33 cellular contexts compared by ENCODE assay signal in genomic region chr20:44029848-44030230, GRCh38.
A peak's percentile ranks its signal among the peaks of the same experiment; 100 is the strongest.
DNase-seq lines count a peak whose midpoint lies in the region; ATAC-seq lines count a peak whose summit lies in the region.
"Had no signal": no experiment of that assay in that cellular context is flagged by ENCODE, and none has a peak within 500 bp of the region (broad histone marks: within the 10 kb centered on the region; RNA-seq: fewer than 3 reads in every experiment).

No MANE protein-coding gene starts in this region.

- no peak for ATAC-seq in activated CD8-positive, alpha-beta memory T cell treated with anti-CD3 and anti-CD28 coated beads, Interleukin-2, amount 10 ng/mL, durations not matched to agents 7 days and 5 days
- ATAC-seq in HG03520 (IDR thresholded peaks at IDR 0.05; ENCODE audit: unreplicated experiment), result no peak
- ATAC-seq: psoas muscle had no signal

- peaks cover 12% of the 10 kb centered on the region for H3K9me3 Mint-ChIP-seq in T-helper 2 cell treated with Interferon-gamma antibody and Interleukin-4, amounts not matched to agents 5 μg/mL and 100 μg/mL, for 36 hours
- H3K9me3 Mint-ChIP-seq in activated CD8-positive, alpha-beta memory T cell treated with anti-CD3 and anti-CD28 coated beads, Interleukin-2, amount 10 ng/mL, durations not matched to agents 7 days and 5 days (ENCODE audit: low read depth), result no peaks in the 10 kb centered on the region
- H3K9me3 Mint-ChIP-seq: H9 had no signal

- peaks cover 6 to 37% (median 26%) of the 10 kb centered on the region in 10 experiments; a peak in 19 of 20 replicates for H3K4me1 ChIP-seq in BLaER1 treated with 17β-estradiol and CSF1 and Interleukin-3, amounts not matched to agents 10 nM and 100 nM
- H3K4me1 ChIP-seq: esophagus muscularis mucosa, Peyer's patch, psoas muscle, sigmoid colon, upper lobe of left lung had no signal

- peaks cover 62% of the 10 kb centered on the region for H3K4me1 Mint-ChIP-seq in T-helper 2 cell treated with Interferon-gamma antibody and Interleukin-4, amounts not matched to agents 5 μg/mL and 100 μg/mL, for 36 hours (ENCODE audit: low read depth)
- H3K4me1 Mint-ChIP-seq in activated CD8-positive, alpha-beta memory T cell treated with anti-CD3 and anti-CD28 coated beads, Interleukin-2, amount 10 ng/mL, durations not matched to agents 7 days and 5 days, result peaks cover 63% of the 10 kb centered on the region

- no peak overlapping the region for H3K4me3 ChIP-seq in BLaER1 treated with 17β-estradiol and CSF1 and Interleukin-3, amounts not matched to agents 10 nM and 100 nM
- H3K4me3 ChIP-seq: esophagus muscularis mucosa, Peyer's patch, psoas muscle, sigmoid colon, upper lobe of left lung had no signal

- no peak for DNase-seq in T-helper 2 cell treated with Interferon-gamma antibody and Interleukin-4, amounts not matched to agents 5 μg/mL and 100 μg/mL, for 36 hours (ENCODE audit: low spot score)
- DNase-seq in T-helper 2 cell (no peak), mesenteric fat pad (ENCODE audit: low spot score) (peak; percentile 74), NCI-H82 (lab: John Stamatoyannopoulos, UW) (no peak), NCI-H146 (lab: John Stamatoyannopoulos, UW) (no peak)
- peak; percentile 36 for DNase-seq in activated CD8-positive, alpha-beta memory T cell treated with anti-CD3 and anti-CD28 coated beads, Interleukin-2, amount 10 ng/mL, durations not matched to agents 7 days and 5 days
- DNase-seq: 8988T; activated CD4-positive, CD25-positive, alpha-beta regulatory T cell; activated effector memory CD4-positive, alpha-beta T cell treated with Interleukin-2 at 50 U/mL for 16 hours; caudate nucleus; foreskin fibroblast; GF-D8; H9; KBM-7; kidney; midbrain; naive B cell; NCI-H1417; NCI-H2081; NCI-H2227 treated with DMSO at 0.1 percent for 48 hours; occipital lobe; psoas muscle; sigmoid colon; stimulated activated CD4-positive, alpha-beta T cell treated with anti-CD3 and anti-CD28 coated beads, Interleukin-12 subunit alpha, Interleukin-12 subunit beta, amount 100 ng/mL, for 4 hours; stimulated activated CD4-positive, alpha-beta T cell treated with anti-CD3 and anti-CD28 coated beads, Interleukin-4, amount 100 ng/mL, for 24 hours; substantia nigra; SW 1271; upper lobe of left lung had no signal

- H3K4me2 ChIP-seq in BLaER1 treated with 17β-estradiol and CSF1 and Interleukin-3, amounts not matched to agents 10 nM and 100 nM, result peak overlapping the region in 9 of 11 experiments; percentile 41 to 82 (median 67); a peak in 17 of 22 replicates

- no peak overlapping the region for H3K27ac ChIP-seq in BLaER1 treated with 17β-estradiol and CSF1 and Interleukin-3, amounts not matched to agents 10 nM and 100 nM
- H3K27ac ChIP-seq: esophagus muscularis mucosa, Peyer's patch, psoas muscle, sigmoid colon, upper lobe of left lung had no signal

- peaks cover 64% of the 10 kb centered on the region for H3K27me3 Mint-ChIP-seq in T-helper 2 cell treated with Interferon-gamma antibody and Interleukin-4, amounts not matched to agents 5 μg/mL and 100 μg/mL, for 36 hours (ENCODE audit: low read depth)
- peaks cover 91% of the 10 kb centered on the region for H3K27me3 Mint-ChIP-seq in activated CD8-positive, alpha-beta memory T cell treated with anti-CD3 and anti-CD28 coated beads, Interleukin-2, amount 10 ng/mL, durations not matched to agents 7 days and 5 days

- H3K27me3 ChIP-seq in BLaER1 treated with 17β-estradiol and CSF1 and Interleukin-3, amounts not matched to agents 10 nM and 100 nM, result 0 out of 22 replicates have a peak, but pooled peaks cover 0 to 6% (median 0%) of the 10 kb centered on the region in 11 experiments
- H3K27me3 ChIP-seq: esophagus muscularis mucosa, Peyer's patch, sigmoid colon, upper lobe of left lung had no signal

- H4K20me1 ChIP-seq in BLaER1 treated with 17β-estradiol and CSF1 and Interleukin-3, amounts not matched to agents 10 nM and 100 nM, result peaks cover 0 to 13% (median 0%) of the 10 kb centered on the region in 11 experiments; a peak in 1 of 22 replicates

- H3K36me3 Mint-ChIP-seq in T-helper 2 cell treated with Interferon-gamma antibody and Interleukin-4, amounts not matched to agents 5 μg/mL and 100 μg/mL, for 36 hours (ENCODE audit: low read depth), result peaks cover 20% of the 10 kb centered on the region
- H3K36me3 Mint-ChIP-seq in activated CD8-positive, alpha-beta memory T cell treated with anti-CD3 and anti-CD28 coated beads, Interleukin-2, amount 10 ng/mL, durations not matched to agents 7 days and 5 days, result peaks cover 10% of the 10 kb centered on the region
- H3K36me3 Mint-ChIP-seq: CD14-positive monocyte, naive B cell had no signal

- H3K27ac Mint-ChIP-seq in T-helper 2 cell treated with Interferon-gamma antibody and Interleukin-4, amounts not matched to agents 5 μg/mL and 100 μg/mL, for 36 hours, result no peak overlapping the region
- peak overlapping the region; percentile 85 for H3K27ac Mint-ChIP-seq in activated CD8-positive, alpha-beta memory T cell treated with anti-CD3 and anti-CD28 coated beads, Interleukin-2, amount 10 ng/mL, durations not matched to agents 7 days and 5 days
- H3K27ac Mint-ChIP-seq: naive B cell had no signal

- H3K9ac ChIP-seq in BLaER1 treated with 17β-estradiol and CSF1 and Interleukin-3, amounts not matched to agents 10 nM and 100 nM, result no peak overlapping the region

- CTCF ChIA-PET in activated CD8-positive, alpha-beta memory T cell treated with anti-CD3 and anti-CD28 coated beads, Interleukin-2, amount 10 ng/mL, durations not matched to agents 7 days and 5 days (lab: Charles Lee), result interaction anchor here (0.8 to 2.1 kb wide), 6 partner anchors 10 to 280 kb away, joined by 3 to 8 read pairs (median 5); no protein-coding TSS in a partner anchor

- H3K9me3 ChIP-seq in BLaER1 treated with 17β-estradiol and CSF1 and Interleukin-3, amounts not matched to agents 10 nM and 100 nM (replicated peaks in 1 of 11), result peaks cover 0 to 7% (median 0%) of the 10 kb centered on the region in 11 experiments; a peak in 1 of 22 replicates
- H3K9me3 ChIP-seq: esophagus muscularis mucosa, Peyer's patch, psoas muscle, sigmoid colon, upper lobe of left lung had no signal

- no peaks in the 10 kb centered on the region for H3K36me3 ChIP-seq in BLaER1 treated with 17β-estradiol and CSF1 and Interleukin-3, amounts not matched to agents 10 nM and 100 nM
- H3K36me3 ChIP-seq: esophagus muscularis mucosa, Peyer's patch, sigmoid colon, upper lobe of left lung had no signal

- H3K4me3 Mint-ChIP-seq in T-helper 2 cell treated with Interferon-gamma antibody and Interleukin-4, amounts not matched to agents 5 μg/mL and 100 μg/mL, for 36 hours, result peak overlapping the region; percentile 7
- peak overlapping the region; percentile 3 for H3K4me3 Mint-ChIP-seq in activated CD8-positive, alpha-beta memory T cell treated with anti-CD3 and anti-CD28 coated beads, Interleukin-2, amount 10 ng/mL, durations not matched to agents 7 days and 5 days
- H3K4me3 Mint-ChIP-seq: H9, naive B cell had no signal

Comparison
In these comparisons a context has a peak if more than half of its experiments do, and no peak if none do; other contexts are left out.
1. DNase-seq: peak in activated CD8-positive, alpha-beta memory T cell treated with anti-CD3 and anti-CD28 coated beads, Interleukin-2, amount 10 ng/mL, durations not matched to agents 7 days and 5 days (single experiment) and mesenteric fat pad (single experiment); none in T-helper 2 cell treated with Interferon-gamma antibody and Interleukin-4, amounts not matched to agents 5 μg/mL and 100 μg/mL, for 36 hours (single experiment), T-helper 2 cell (0 of 5), NCI-H82 (single experiment) and NCI-H146 (single experiment).